ENCODE assay signal across 9 cellular contexts in the genomic region with DNA sequence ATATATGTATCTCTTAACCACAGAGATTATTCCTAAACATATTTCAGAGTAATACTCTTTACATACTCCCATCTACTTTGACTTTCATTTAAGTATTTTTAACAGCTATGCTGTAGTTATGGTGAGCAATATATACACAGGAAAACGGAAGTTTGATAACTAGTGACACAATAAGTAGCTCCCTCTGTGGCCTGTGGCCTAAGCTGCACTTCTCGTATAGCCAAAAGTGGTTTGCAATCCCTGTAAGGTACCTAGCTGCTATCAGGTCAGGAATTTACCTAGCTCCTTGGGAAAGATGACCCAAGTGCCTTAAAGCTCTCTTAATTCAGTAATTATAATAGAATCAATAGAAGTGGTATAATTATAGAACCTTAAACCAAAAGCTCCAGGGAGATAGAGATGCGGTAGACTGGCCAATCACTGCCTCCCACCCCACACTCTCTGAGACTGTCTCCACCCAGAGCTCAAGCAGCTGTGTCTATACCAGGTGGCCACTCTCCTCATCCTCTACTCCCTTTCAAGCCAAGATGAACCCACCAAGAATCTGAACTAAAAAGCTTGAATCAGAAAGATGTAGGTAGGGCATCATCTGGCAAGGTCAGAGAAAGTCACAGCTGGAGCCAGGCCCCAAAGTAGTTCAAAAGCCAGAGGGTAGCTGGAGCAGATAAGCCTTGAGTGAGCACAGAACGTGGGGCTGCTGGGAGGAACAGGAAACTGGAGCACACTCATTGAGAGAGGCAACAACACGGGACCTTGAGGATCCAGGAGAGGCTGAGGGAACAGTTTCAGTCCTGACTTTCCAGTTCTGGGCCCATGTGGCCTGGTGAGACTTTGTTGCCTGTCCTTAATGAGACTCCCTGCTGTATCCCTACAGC.
DNase-seq lines count a peak whose midpoint lies in the region; ATAC-seq and TF ChIP-seq lines count a peak whose summit lies in the region.
"Had no signal": no experiment of that assay in that cellular context is flagged by ENCODE, and none has a peak within 500 bp of the region (broad histone marks: within the 10 kb centered on the region; RNA-seq: fewer than 3 reads in every experiment).

No MANE protein-coding gene starts in this region.

- no peaks in the 10 kb centered on the region for H3K9me3 ChIP-seq in T-helper 17 cell (ENCODE audit: control insufficient read depth, low read length, poor library complexity, severe bottlenecking)

- peaks cover 8% of the 10 kb centered on the region for H3K9me3 Mint-ChIP-seq in activated CD4-positive, alpha-beta T cell treated with anti-CD3 and anti-CD28 coated beads, Interleukin-2, amount 10 ng/mL, durations not matched to agents 24 days and 14 days
- no peaks in the 10 kb centered on the region for H3K9me3 Mint-ChIP-seq in stimulated activated memory B cell treated with anti-CD40 and anti-IgM and Interleukin-4, amounts not matched to agents 10 μg/mL and 1 μg/mL and 100 μg/mL, for 72 hours
- peaks cover 5% of the 10 kb centered on the region for H3K9me3 Mint-ChIP-seq in glutamatergic neuron (ENCODE audit: unreplicated experiment)

- peaks cover 20% of the 10 kb centered on the region for H3K36me3 Mint-ChIP-seq in activated CD4-positive, alpha-beta T cell treated with anti-CD3 and anti-CD28 coated beads, Interleukin-2, amount 10 ng/mL, durations not matched to agents 24 days and 14 days (ENCODE audit: low read depth)
- H3K36me3 Mint-ChIP-seq in T-helper 17 cell (ENCODE audit: low read depth): peaks cover 4% of the 10 kb centered on the region
- H3K36me3 Mint-ChIP-seq in stimulated activated memory B cell treated with anti-CD40 and anti-IgM and Interleukin-4, amounts not matched to agents 10 μg/mL and 1 μg/mL and 100 μg/mL, for 72 hours: peaks cover 12% of the 10 kb centered on the region
- H3K36me3 Mint-ChIP-seq in glutamatergic neuron (ENCODE audit: unreplicated experiment): no peaks in the 10 kb centered on the region

- peak overlapping the region; percentile 57 for H3K27ac Mint-ChIP-seq in activated CD4-positive, alpha-beta T cell treated with anti-CD3 and anti-CD28 coated beads, Interleukin-2, amount 10 ng/mL, durations not matched to agents 24 days and 14 days
- H3K27ac Mint-ChIP-seq in T-helper 17 cell (peak overlapping the region; percentile 95), glutamatergic neuron (ENCODE audit: unreplicated experiment) (no peak overlapping the region)
- H3K27ac Mint-ChIP-seq in stimulated activated memory B cell treated with anti-CD40 and anti-IgM and Interleukin-4, amounts not matched to agents 10 μg/mL and 1 μg/mL and 100 μg/mL, for 72 hours: peak overlapping the region; percentile 82

- peak overlapping the region; percentile 26 for H3K4me3 Mint-ChIP-seq in activated CD4-positive, alpha-beta T cell treated with anti-CD3 and anti-CD28 coated beads, Interleukin-2, amount 10 ng/mL, durations not matched to agents 24 days and 14 days
- H3K4me3 Mint-ChIP-seq in T-helper 17 cell: peak overlapping the region; percentile 47
- H3K4me3 Mint-ChIP-seq in stimulated activated memory B cell treated with anti-CD40 and anti-IgM and Interleukin-4, amounts not matched to agents 10 μg/mL and 1 μg/mL and 100 μg/mL, for 72 hours: no peak overlapping the region
- H3K4me3 Mint-ChIP-seq in glutamatergic neuron (ENCODE audit: unreplicated experiment): no peak overlapping the region

- ATAC-seq in HG03039 (IDR thresholded peaks at IDR 0.05; ENCODE audit: unreplicated experiment) (peak; percentile 57), T-helper 17 cell (peak; percentile 75), GM19452 (IDR thresholded peaks at IDR 0.05; ENCODE audit: unreplicated experiment) (no peak)
- ATAC-seq in stimulated activated memory B cell treated with anti-CD40 and anti-IgM and Interleukin-4, amounts not matched to agents 10 μg/mL and 1 μg/mL and 100 μg/mL, for 72 hours: peak; percentile 74

- H3K4me1 Mint-ChIP-seq in activated CD4-positive, alpha-beta T cell treated with anti-CD3 and anti-CD28 coated beads, Interleukin-2, amount 10 ng/mL, durations not matched to agents 24 days and 14 days: peaks cover 46% of the 10 kb centered on the region
- H3K4me1 Mint-ChIP-seq in T-helper 17 cell (peaks cover 30% of the 10 kb centered on the region), glutamatergic neuron (ENCODE audit: low read depth, unreplicated experiment) (peaks cover 14% of the 10 kb centered on the region)
- H3K4me1 Mint-ChIP-seq in stimulated activated memory B cell treated with anti-CD40 and anti-IgM and Interleukin-4, amounts not matched to agents 10 μg/mL and 1 μg/mL and 100 μg/mL, for 72 hours: peaks cover 24% of the 10 kb centered on the region

- TF ChIP-seq CTCF in glutamatergic neuron (IDR thresholded peaks at IDR 0.05; ENCODE audit: partially characterized antibody, unreplicated experiment): no peak

- H3K27me3 Mint-ChIP-seq in activated CD4-positive, alpha-beta T cell treated with anti-CD3 and anti-CD28 coated beads, Interleukin-2, amount 10 ng/mL, durations not matched to agents 24 days and 14 days: no peaks in the 10 kb centered on the region
- H3K27me3 Mint-ChIP-seq in T-helper 17 cell (no peaks in the 10 kb centered on the region), glutamatergic neuron (ENCODE audit: unreplicated experiment) (peaks cover 1% of the 10 kb centered on the region)
- H3K27me3 Mint-ChIP-seq in stimulated activated memory B cell treated with anti-CD40 and anti-IgM and Interleukin-4, amounts not matched to agents 10 μg/mL and 1 μg/mL and 100 μg/mL, for 72 hours: no peaks in the 10 kb centered on the region

- intact Hi-C loops in activated CD4-positive, alpha-beta T cell treated with anti-CD3 and anti-CD28 coated beads, Interleukin-2, amount 10 ng/mL, durations not matched to agents 24 days and 14 days (cut with micrococcal nuclease): loop anchor here (2.0 to 10.0 kb wide), 2 partner anchors 40 to 244 kb away; no protein-coding TSS in a partner anchor

- DNase-seq in activated CD4-positive, alpha-beta T cell treated with anti-CD3 and anti-CD28 coated beads, Interleukin-2, amount 10 ng/mL, durations not matched to agents 24 days and 14 days: peak; percentile 64
- no peak for DNase-seq in activated CD4-positive, alpha-beta T cell treated with anti-CD3 and anti-CD28 coated beads, Interleukin-2, amount 50 U/mL, for 4 hours
- DNase-seq in T-helper 17 cell (no peak), NCI-H2107 treated with DMSO at 0.1 percent for 48 hours (lab: John Stamatoyannopoulos, UW; ENCODE audit: unreplicated experiment) (no peak), glutamatergic neuron (no peak)
- DNase-seq: left cardiac atrium had no signal

Comparison
In these comparisons a context has a peak if more than half of its experiments do, and no peak if none do; other contexts are left out.
1. H3K4me3 Mint-ChIP-seq: peak in activated CD4-positive, alpha-beta T cell treated with anti-CD3 and anti-CD28 coated beads, Interleukin-2, amount 10 ng/mL, durations not matched to agents 24 days and 14 days (single experiment) and T-helper 17 cell (single experiment); none in stimulated activated memory B cell treated with anti-CD40 and anti-IgM and Interleukin-4, amounts not matched to agents 10 μg/mL and 1 μg/mL and 100 μg/mL, for 72 hours (single experiment) and glutamatergic neuron (single experiment).